Comparison of ENCODE assay signal across 21 cellular contexts in the genomic region with DNA sequence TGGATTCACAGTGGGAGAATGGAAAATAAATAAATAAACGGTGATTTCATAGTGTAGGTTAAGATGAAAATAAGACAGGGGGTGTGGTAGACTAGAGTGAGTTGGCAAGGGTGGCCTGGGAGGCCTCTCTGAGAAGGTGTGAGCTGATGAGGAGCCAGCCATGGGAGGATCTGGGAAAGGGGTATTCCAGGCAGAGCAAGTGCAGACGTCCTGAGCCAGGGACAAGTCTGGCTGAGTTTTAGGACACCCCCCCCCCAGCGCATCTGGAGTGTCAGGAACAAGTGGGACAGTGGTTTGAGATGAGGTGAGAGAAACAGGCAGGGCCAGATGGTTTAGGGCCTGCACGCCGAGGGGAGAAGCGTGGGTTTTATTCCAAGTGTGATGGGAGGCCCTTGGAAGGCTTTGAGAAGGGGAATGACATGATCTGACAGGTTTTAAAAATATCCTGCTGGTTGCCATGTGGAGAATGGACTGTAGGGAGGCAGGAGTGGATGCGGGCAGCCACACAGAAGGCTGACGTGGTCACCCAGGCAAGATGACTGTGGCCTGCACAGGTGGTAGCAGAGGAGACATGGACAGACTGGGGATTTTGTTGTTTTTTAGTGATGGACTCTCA. TPM values are rescaled to one million over a fixed set of nuclear protein-coding genes. Genes with fewer than 3 reads are reported as not detected.
A peak's percentile ranks its signal among the peaks of the same experiment; 100 is the strongest.
DNase-seq lines count a peak whose midpoint lies in the region; ATAC-seq lines count a peak whose summit lies in the region.
"Had no signal": no experiment of that assay in that cellular context is flagged by ENCODE, and none has a peak within 500 bp of the region (broad histone marks: within the 10 kb centered on the region; RNA-seq: fewer than 3 reads in every experiment).

No MANE protein-coding gene starts in this region.

- no peaks in the 10 kb centered on the region for H3K79me1 ChIP-seq in neuronal stem cell (ENCODE audit: low read depth, low read length)

- no peak overlapping the region for H3K4me2 ChIP-seq in neuronal stem cell (ENCODE audit: insufficient read depth, low read length, poor library complexity, severe bottlenecking)
- H3K4me2 ChIP-seq: BLaER1 treated with 17β-estradiol and CSF1 and Interleukin-3, amounts not matched to agents 10 nM and 100 nM; GM23338 had no signal

- H4K91ac ChIP-seq in neuronal stem cell (ENCODE audit: low read depth, low read length, poor library complexity), result no peak overlapping the region

- H2BK5ac ChIP-seq in neuronal stem cell (ENCODE audit: low read length), result no peak overlapping the region

- H3K9ac ChIP-seq in neuronal stem cell (ENCODE audit: low read depth, low read length, poor library complexity), result no peak overlapping the region
- H3K9ac ChIP-seq: BLaER1 treated with 17β-estradiol and CSF1 and Interleukin-3, amounts not matched to agents 10 nM and 100 nM had no signal

- H3K23ac ChIP-seq in neuronal stem cell (ENCODE audit: low read depth, low read length, poor library complexity), result no peak overlapping the region

- no peak overlapping the region for H3K27ac ChIP-seq in neuronal stem cell (replicated peaks; ENCODE audit: low read length)
- H3K27ac ChIP-seq: BLaER1 treated with 17β-estradiol and CSF1 and Interleukin-3, amounts not matched to agents 10 nM and 100 nM; SJSA1 had no signal

- no peak overlapping the region for H2BK12ac ChIP-seq in neuronal stem cell (ENCODE audit: low read length)

- no peak overlapping the region for H3K14ac ChIP-seq in neuronal stem cell (ENCODE audit: low read length)

- peak overlapping the region; percentile 14 for H2BK120ac ChIP-seq in neuronal stem cell (ENCODE audit: low read depth, low read length)

- peak; percentile 45 for DNase-seq in DMS 273 treated with DMSO at 0.1 percent for 48 hours (lab: John Stamatoyannopoulos, UW)
- peak; percentile 83 for DNase-seq in NCI-H524 treated with DMSO at 0.1 percent for 48 hours (lab: John Stamatoyannopoulos, UW)
- peak; percentile 56 for DNase-seq in cerebellum (ENCODE audit: low spot score)
- no peak for DNase-seq in neuronal stem cell (ENCODE audit: low spot score)
- no peak for DNase-seq in NK-92 treated with Interleukin-12 subunit alpha and Interleukin-12 subunit beta, amount 100 ng/mL, for 24 hours (lab: John Stamatoyannopoulos, UW)
- DNase-seq in pons (ENCODE audit: low spot score), result no peak
- no peak for DNase-seq in NCI-H2081 treated with DMSO at 0.1 percent for 48 hours (lab: John Stamatoyannopoulos, UW)
- DNase-seq: Calu3; CD8-positive, alpha-beta T cell; HCEC 1CT; IMR-90; NCI-H1436; NCI-H1930; NCI-H446 treated with DMSO at 0.1 percent for 48 hours; NCI-H774; RPMI8226 had no signal

- no peak overlapping the region for H3K4ac ChIP-seq in neuronal stem cell (ENCODE audit: low read length)

- H2AFZ ChIP-seq in neuronal stem cell (ENCODE audit: low read length), result no peak overlapping the region
- H2AFZ ChIP-seq: GM23338 had no signal

- no peaks in the 10 kb centered on the region for H3K9me3 ChIP-seq in neuronal stem cell (replicated peaks in 1 of 2; ENCODE audit: control insufficient read depth in 2 of 2, insufficient read depth in 1 of 2, low read depth in 1 of 2, low read length in 2 of 2)
- H3K9me3 ChIP-seq: BLaER1 treated with 17β-estradiol and CSF1 and Interleukin-3, amounts not matched to agents 10 nM and 100 nM; SJSA1 had no signal

- no peak overlapping the region for H3K4me3 ChIP-seq in neuronal stem cell (ENCODE audit: low read length in 2 of 2)
- H3K4me3 ChIP-seq: BLaER1 treated with 17β-estradiol and CSF1 and Interleukin-3, amounts not matched to agents 10 nM and 100 nM; GM23338; SJSA1 had no signal

- no peak for ATAC-seq in GM21529 (IDR thresholded peaks at IDR 0.05; ENCODE audit: unreplicated experiment)
- ATAC-seq: CD8-positive, alpha-beta T cell; GM23338 had no signal

- H4K8ac ChIP-seq in neuronal stem cell (ENCODE audit: low read depth, low read length), result no peak overlapping the region

- H2BK15ac ChIP-seq in neuronal stem cell (ENCODE audit: low read length), result no peak overlapping the region

- peaks cover 0 to 35% (median 7%) of the 10 kb centered on the region in 3 experiments for H3K27me3 ChIP-seq in neuronal stem cell (ENCODE audit: control insufficient read depth in 3 of 3, insufficient read depth in 3 of 3, low read depth in 1 of 3, low read length in 3 of 3)
- H3K27me3 ChIP-seq: SJSA1 had no signal

- no peaks in the 10 kb centered on the region for H3K36me3 ChIP-seq in neuronal stem cell (replicated peaks in 1 of 2; ENCODE audit: control insufficient read depth in 2 of 2, insufficient read depth in 2 of 2, low read length in 2 of 2)
- H3K36me3 ChIP-seq: BLaER1 treated with 17β-estradiol and CSF1 and Interleukin-3, amounts not matched to agents 10 nM and 100 nM; SJSA1 had no signal

- WGBS in neuronal stem cell (ENCODE audit: extremely low coverage in 2 of 2, insufficient read length in 2 of 2, insufficient replicate concordance in 1 of 2), 2 donors, result 100% methylated on average over 1 of the region's 8 CpGs

- H2AK5ac ChIP-seq in neuronal stem cell (ENCODE audit: low read depth, low read length), result no peak overlapping the region

- peaks cover 0 to 2% of the 10 kb centered on the region in 2 donors for H3K4me1 ChIP-seq in neuronal stem cell (ENCODE audit: control insufficient read depth in 2 of 2, insufficient read depth in 1 of 2, low read depth in 1 of 2, low read length in 2 of 2)
- H3K4me1 ChIP-seq: SJSA1 had no signal

- no peak overlapping the region for H3K18ac ChIP-seq in neuronal stem cell (ENCODE audit: low read length)

RNA-seq across cellular contexts. Expression of a gene that starts 21.1 kb away (rescaled TPM):
- 4.8 TPM for total RNA-seq in cerebellum
- 1.4 TPM for polyA plus RNA-seq in neuronal stem cell (2013, experiment 1 of 2)
- 1.2 TPM for polyA plus RNA-seq in neuronal stem cell (2013, experiment 2 of 2)
- total RNA-seq: Calu3; CD8-positive, alpha-beta T cell; IMR-90; M059J; SJSA1 had no signal
- polyA plus RNA-seq: IMR-90 had no signal

RNA-seq across cellular contexts. Expression of a gene that starts 21.2 kb away (rescaled TPM):
- total RNA-seq in cerebellum, result 20.0 TPM
- 0.06 TPM for polyA plus RNA-seq in neuronal stem cell (2013, experiment 1 of 2)
- polyA plus RNA-seq in neuronal stem cell (2013, experiment 2 of 2), result 0.07 TPM
- total RNA-seq: Calu3; CD8-positive, alpha-beta T cell; IMR-90; SJSA1 had no signal
- polyA plus RNA-seq: IMR-90 had no signal

RNA-seq across cellular contexts. Expression of a gene that starts 37.3 kb away (rescaled TPM):
- 5.7 TPM for total RNA-seq in cerebellum
- polyA plus RNA-seq in neuronal stem cell (2013, experiment 1 of 2), result 20.2 TPM
- polyA plus RNA-seq in neuronal stem cell (2013, experiment 2 of 2), result 20.3 TPM

Comparison
In these comparisons a context has a peak if more than half of its experiments do, and no peak if none do; other contexts are left out.
1. DNase-seq: peak in DMS 273 treated with DMSO at 0.1 percent for 48 hours (single experiment), NCI-H524 treated with DMSO at 0.1 percent for 48 hours (single experiment) and cerebellum (single experiment); none in neuronal stem cell (single experiment), NK-92 treated with Interleukin-12 subunit alpha and Interleukin-12 subunit beta, amount 100 ng/mL, for 24 hours (single experiment), pons (single experiment) and NCI-H2081 treated with DMSO at 0.1 percent for 48 hours (single experiment).